Comparison of ENCODE assay signal across 22 cellular contexts in the genomic region with DNA sequence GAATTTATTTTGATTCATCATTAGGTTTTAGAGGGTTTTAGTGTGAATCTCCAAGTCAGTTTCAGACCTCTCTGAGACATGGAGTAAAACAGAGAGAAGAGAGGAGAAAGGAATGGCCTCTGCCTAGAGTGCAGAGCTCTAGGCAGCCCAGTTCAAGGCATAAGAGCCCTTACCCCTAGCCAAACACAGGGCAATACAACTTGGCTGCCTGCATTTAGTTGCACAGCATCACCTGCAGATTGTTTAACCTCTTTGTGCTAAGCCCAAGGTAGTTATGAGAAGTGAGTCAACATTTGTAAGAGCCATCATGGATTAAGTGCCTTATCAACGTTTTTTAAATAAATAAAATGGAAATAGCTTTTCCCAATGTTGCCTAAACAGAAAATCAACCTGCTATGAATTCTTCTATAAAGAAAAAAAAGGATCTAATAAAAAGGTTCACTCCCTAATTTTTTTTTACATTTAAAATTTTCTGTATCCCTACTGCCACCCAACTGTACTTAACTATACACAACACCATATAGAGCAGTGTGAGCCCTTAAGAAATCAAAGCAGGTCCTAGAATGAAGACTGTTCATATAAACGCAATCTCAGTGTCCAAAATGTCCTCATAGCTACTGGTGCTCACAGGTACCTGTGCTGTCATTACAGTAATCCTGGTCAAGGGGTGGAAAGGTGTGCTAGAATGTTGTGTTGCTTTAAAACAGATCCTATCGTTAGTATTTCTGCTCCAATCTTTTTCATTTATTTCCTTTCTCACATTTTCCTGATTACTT. TPM values are rescaled to one million over a fixed set of nuclear protein-coding genes. Genes with fewer than 3 reads are reported as not detected.
DNase-seq lines count a peak whose midpoint lies in the region; TF ChIP-seq lines count a peak whose summit lies in the region.
"Had no signal": no experiment of that assay in that cellular context is flagged by ENCODE, and none has a peak within 500 bp of the region (broad histone marks: within the 10 kb centered on the region; RNA-seq: fewer than 3 reads in every experiment).

No MANE protein-coding gene starts in this region.

- H3K4me3 Mint-ChIP-seq in neural crest cell = peak overlapping the region; percentile 13
- H3K4me3 Mint-ChIP-seq: CD8-positive, alpha-beta memory T cell; IgD-negative memory B cell had no signal

- peaks cover 81% of the 10 kb centered on the region for H3K27me3 Mint-ChIP-seq in neural crest cell (ENCODE audit: low read depth)

- no peak for TF ChIP-seq CTCF in neural crest cell (conservative IDR thresholded peaks at IDR 0.05)

- DNase-seq in DMS153 treated with DMSO at 0.1 percent for 48 hours (lab: John Stamatoyannopoulos, UW; ENCODE audit: unreplicated experiment) = peak; percentile 39
- DNase-seq in DMS79 treated with DMSO at 0.1 percent for 48 hours (lab: John Stamatoyannopoulos, UW) = peak; percentile 55
- peak; percentile 8 for DNase-seq in NCI-H774 (lab: John Stamatoyannopoulos, UW)
- no peak for DNase-seq in neural crest cell (ENCODE audit: low read depth, low spot score)
- DNase-seq in A172 (ENCODE audit: low spot score) = no peak
- DNase-seq in ACHN = no peak
- no peak for DNase-seq in activated T-cell treated with anti-CD3 and anti-CD28 coated beads for 4 hours
- DNase-seq in activated T-cell treated with anti-CD3 and anti-CD28 coated beads, Interleukin-2, amount 50 U/mL, for 1 hour = no peak
- DNase-seq: C1 segment of cervical spinal cord; CD8-positive, alpha-beta memory T cell; EL; GM23248; HCEC 1CT; Kasumi-1; MG63; NCI-H1048; NCI-H1436; NCI-H1930; NK-92 treated with Interleukin-12 subunit alpha and Interleukin-12 subunit beta, amount 100 ng/mL, for 24 hours had no signal

- H3K27ac Mint-ChIP-seq in neural crest cell (ENCODE audit: unreplicated experiment) = no peak overlapping the region
- H3K27ac Mint-ChIP-seq: CD8-positive, alpha-beta memory T cell; IgD-negative memory B cell had no signal

- peaks cover 10% of the 10 kb centered on the region for H3K4me1 Mint-ChIP-seq in neural crest cell
- H3K4me1 Mint-ChIP-seq: CD8-positive, alpha-beta memory T cell; IgD-negative memory B cell had no signal

- in situ Hi-C loops in ACHN (cut with HindIII; ENCODE audit: low pct_ligation_motif_present, low pct_unique_long_range_greater_than_20kb, low sequenced_read_pairs) = no loop called here

- H3K9me3 Mint-ChIP-seq in neural crest cell = no peaks in the 10 kb centered on the region
- H3K9me3 Mint-ChIP-seq: IgD-negative memory B cell had no signal

- H3K36me3 Mint-ChIP-seq in neural crest cell (ENCODE audit: low read depth) = no peaks in the 10 kb centered on the region
- H3K36me3 Mint-ChIP-seq: CD8-positive, alpha-beta memory T cell; IgD-negative memory B cell had no signal

RNA-seq across cellular contexts. Expression of gene PF4, which starts 36.0 kb away (rescaled TPM):
- total RNA-seq in neural crest cell = not detected in 2 replicates
- not detected in 2 replicates for total RNA-seq in A172 (2014; rRNA removed; shearing (Covaris generic))
- total RNA-seq: CD8-positive, alpha-beta memory T cell; GM12878; GM23248; NCI-H460 had no signal

RNA-seq across cellular contexts. Expression of gene PPBP, which starts 42.1 kb away (rescaled TPM):
- not detected in 2 replicates for total RNA-seq in neural crest cell
- total RNA-seq in A172 (2014; rRNA removed; shearing (Covaris generic)) = not detected in 2 replicates
- total RNA-seq: CD8-positive, alpha-beta memory T cell; GM12878; GM23248; NCI-H460 had no signal

RNA-seq across cellular contexts. Expression of gene CXCL5, which starts 52.6 kb away (rescaled TPM):
- total RNA-seq in neural crest cell = 0.28 and 0.45 TPM in 2 replicates
- total RNA-seq in A172 (2014; rRNA removed; shearing (Covaris generic)) = not detected in 2 replicates
- total RNA-seq: CD8-positive, alpha-beta memory T cell; GM12878; GM23248 had no signal

Comparison
In these comparisons a context has a peak if more than half of its experiments do, and no peak if none do; other contexts are left out.
1. DNase-seq: peak in DMS153 treated with DMSO at 0.1 percent for 48 hours (single experiment), DMS79 treated with DMSO at 0.1 percent for 48 hours (single experiment) and NCI-H774 (single experiment); none in neural crest cell (single experiment), A172 (single experiment), ACHN (single experiment), activated T-cell treated with anti-CD3 and anti-CD28 coated beads for 4 hours (single experiment) and activated T-cell treated with anti-CD3 and anti-CD28 coated beads, Interleukin-2, amount 50 U/mL, for 1 hour (single experiment).